In genomic region chr5:141567513-141568117, GRCh38 we compare ENCODE assay signal across 7 cellular contexts. TPM values are rescaled to one million over a fixed set of nuclear protein-coding genes. Genes with fewer than 3 reads are reported as not detected.
A peak's percentile ranks its signal among the peaks of the same experiment; 100 is the strongest.
DNase-seq lines count a peak whose midpoint lies in the region; ATAC-seq and TF ChIP-seq lines count a peak whose summit lies in the region.

No MANE protein-coding gene starts in this region.

- TF ChIP-seq CTCF in MM.1S (IDR thresholded peaks at IDR 0.05; ENCODE audit: low read length) (peak; percentile 87), choroid plexus epithelial cell (conservative IDR thresholded peaks at IDR 0.05; ENCODE audit: low read depth, low read length) (peak; percentile 80), neural cell (IDR thresholded peaks at IDR 0.05; ENCODE audit: poor library complexity, severe bottlenecking) (peak; percentile 81)

- H4K20me1 ChIP-seq in MM.1S (ENCODE audit: insufficient read depth, low read length) (no peaks in the 10 kb centered on the region), neural cell (ENCODE audit: insufficient read depth) (no peaks in the 10 kb centered on the region)

- TF ChIP-seq EP300 in neural cell (conservative IDR thresholded peaks at IDR 0.05; ENCODE audit: poor library complexity, severe bottlenecking): no peak

- H3F3A ChIP-seq in MM.1S (ENCODE audit: insufficient read depth, low read length): peaks cover 8% of the 10 kb centered on the region; the same call in 1 of the 2 replicates
- H3F3A ChIP-seq in neural cell (ENCODE audit: insufficient read depth, low read length, poor library complexity, severe bottlenecking): no peaks in the 10 kb centered on the region

- H3K9me2 ChIP-seq in MM.1S (replicated peaks; ENCODE audit: insufficient read depth, low read length): no peaks in the 10 kb centered on the region
- H3K9me2 ChIP-seq in neural cell (ENCODE audit: insufficient read depth, low read length): no peaks in the 10 kb centered on the region

- no peak overlapping the region for H3K4me3 ChIP-seq in MM.1S (ENCODE audit: low read length)
- H3K4me3 ChIP-seq in choroid plexus epithelial cell (ENCODE audit: low read depth, low read length): no peak overlapping the region
- no peak overlapping the region for H3K4me3 ChIP-seq in neural cell (ENCODE audit: low read length)

- H3K27ac ChIP-seq in MM.1S (ENCODE audit: low read length) (no peak overlapping the region), neural cell (ENCODE audit: low read length) (no peak overlapping the region)

- no peak overlapping the region for H2AFZ ChIP-seq in MM.1S (ENCODE audit: low read length)
- H2AFZ ChIP-seq in neural cell (ENCODE audit: low read depth, low read length): no peak overlapping the region

- peak; percentile 56 for TF ChIP-seq RAD21 in neural cell (conservative IDR thresholded peaks at IDR 0.05)

- H3K9ac ChIP-seq in MM.1S (ENCODE audit: low read length) (no peak overlapping the region), neural cell (ENCODE audit: low read length) (no peak overlapping the region)

- no peaks in the 10 kb centered on the region for H3K27me3 ChIP-seq in MM.1S (replicated peaks; ENCODE audit: insufficient read depth, low read length)
- H3K27me3 ChIP-seq in neural cell (ENCODE audit: insufficient read depth, low read depth, low read length): no peaks in the 10 kb centered on the region

- DNase-seq in ELR (ENCODE audit: low read depth) (peak; percentile 47), MM.1S (peak; percentile 21), choroid plexus epithelial cell (ENCODE audit: low read depth) (peak; percentile 38), NCI-H1092 (lab: John Stamatoyannopoulos, UW) (no peak)
- no peak for DNase-seq in activated effector memory CD4-positive, alpha-beta T cell treated with anti-CD3 and anti-CD28 coated beads, Interleukin-2, amount 50 U/mL, for 16 hours

- H3K36me3 ChIP-seq in MM.1S (replicated peaks; ENCODE audit: insufficient read depth, low read length): no peaks in the 10 kb centered on the region
- H3K36me3 ChIP-seq in neural cell (ENCODE audit: insufficient read depth, low read length): peaks cover 5% of the 10 kb centered on the region

- H3K4me1 ChIP-seq in MM.1S (ENCODE audit: low read length): no peaks in the 10 kb centered on the region; the same call in 1 of the 2 replicates

- ATAC-seq in GM19397 (IDR thresholded peaks at IDR 0.05; ENCODE audit: unreplicated experiment): no peak

- H3K4me2 ChIP-seq in MM.1S (ENCODE audit: low read depth, low read length) (no peak overlapping the region), neural cell (ENCODE audit: low read length) (no peak overlapping the region)

- H3K79me2 ChIP-seq in MM.1S (ENCODE audit: low read length) (peaks cover 17% of the 10 kb centered on the region), neural cell (replicated peaks; ENCODE audit: insufficient read depth, low read length) (no peaks in the 10 kb centered on the region)

- H3K9me3 ChIP-seq in MM.1S (replicated peaks; ENCODE audit: insufficient read depth, low read length): no peaks in the 10 kb centered on the region
- no peaks in the 10 kb centered on the region for H3K9me3 ChIP-seq in neural cell (ENCODE audit: low read length)

TF ChIP-seq in neural cell, 6 proteins besides CTCF, POLR2A, EP300 and RAD21:
- TF ChIP-seq SMC3 (conservative IDR thresholded peaks at IDR 0.05; ENCODE audit: poor library complexity) (peak; percentile 70), TAF1 (IDR thresholded peaks at IDR 0.05; ENCODE audit: low read depth) (no peak)

RNA-seq across cellular contexts. Expression of gene DIAPH1, which starts 51.2 kb away (rescaled TPM):
- polyA plus RNA-seq in neural cell: 21.9 and 22.4 TPM in 2 replicates
- 16.6 and 17.5 TPM in 2 replicates for polyA minus RNA-seq in neural cell

Comparison
In these comparisons a context has a peak if more than half of its experiments do, and no peak if none do; other contexts are left out.
1. DNase-seq: peak in ELR (single experiment), MM.1S (single experiment) and choroid plexus epithelial cell (single experiment); none in NCI-H1092 (single experiment) and activated effector memory CD4-positive, alpha-beta T cell treated with anti-CD3 and anti-CD28 coated beads, Interleukin-2, amount 50 U/mL, for 16 hours (single experiment).
2. Peak in every context shown above with its lines, with median percentiles within 50 percentile points of each other: CTCF ChIP-seq.